ENCODE assay signal across 10 cellular contexts in genomic region chr17:45063198-45063597, GRCh38. TPM values are rescaled to one million over a fixed set of nuclear protein-coding genes. Genes with fewer than 3 reads are reported as not detected.
DNase-seq lines count a peak whose midpoint lies in the region; ATAC-seq and TF ChIP-seq lines count a peak whose summit lies in the region.
"Had no signal": no experiment of that assay in that cellular context is flagged by ENCODE, and none has a peak within 500 bp of the region (broad histone marks: within the 10 kb centered on the region; RNA-seq: fewer than 3 reads in every experiment).

No MANE protein-coding gene starts in this region.

- no peak for ATAC-seq in psoas muscle
- no peak for ATAC-seq in GM19035 (IDR thresholded peaks at IDR 0.05; ENCODE audit: unreplicated experiment)
- no peak for ATAC-seq in GM21619 (IDR thresholded peaks at IDR 0.05; ENCODE audit: unreplicated experiment)
- no peak for ATAC-seq in left lung

- H3K27ac Mint-ChIP-seq in activated CD4-positive, alpha-beta T cell treated with anti-CD3 and anti-CD28 coated beads, Interleukin-2, amount 10 ng/mL, durations not matched to agents 24 days and 14 days = peak overlapping the region; percentile 29
- H3K27ac Mint-ChIP-seq in activated naive CD8-positive, alpha-beta T cell treated with anti-CD3 and anti-CD28 coated beads for 36 hours = peak overlapping the region; percentile 21

- TF ChIP-seq CTCF in psoas muscle (IDR thresholded peaks at IDR 0.05) (no peak), left lung (IDR thresholded peaks at IDR 0.05) (no peak)

- no peaks in the 10 kb centered on the region for H3K27me3 Mint-ChIP-seq in activated CD4-positive, alpha-beta T cell treated with anti-CD3 and anti-CD28 coated beads, Interleukin-2, amount 10 ng/mL, durations not matched to agents 24 days and 14 days
- H3K27me3 Mint-ChIP-seq in activated naive CD8-positive, alpha-beta T cell treated with anti-CD3 and anti-CD28 coated beads for 36 hours = no peaks in the 10 kb centered on the region

- H3K36me3 ChIP-seq in psoas muscle (ENCODE audit: insufficient read depth in 1 of 2, low read depth in 1 of 2) (peaks cover 0 to 16% of the 10 kb centered on the region in 2 donors), left lung (peaks cover 0 to 4% of the 10 kb centered on the region in 2 donors)

- H3K27ac ChIP-seq in psoas muscle = peak overlapping the region; percentile 88
- H3K27ac ChIP-seq in left lung = peak overlapping the region in 1 of 2 donors; percentile 34

- H3K27me3 ChIP-seq in psoas muscle (ENCODE audit: insufficient read depth in 3 of 3, low read length in 2 of 3) (no peaks in the 10 kb centered on the region), left lung (no peaks in the 10 kb centered on the region)

- peak overlapping the region; percentile 91 for H3K4me3 Mint-ChIP-seq in activated CD4-positive, alpha-beta T cell treated with anti-CD3 and anti-CD28 coated beads, Interleukin-2, amount 10 ng/mL, durations not matched to agents 24 days and 14 days
- peak overlapping the region; percentile 91 for H3K4me3 Mint-ChIP-seq in activated naive CD8-positive, alpha-beta T cell treated with anti-CD3 and anti-CD28 coated beads for 36 hours

- peaks cover 28% of the 10 kb centered on the region for H3K36me3 Mint-ChIP-seq in activated CD4-positive, alpha-beta T cell treated with anti-CD3 and anti-CD28 coated beads, Interleukin-2, amount 10 ng/mL, durations not matched to agents 24 days and 14 days (ENCODE audit: low read depth)
- peaks cover 40% of the 10 kb centered on the region for H3K36me3 Mint-ChIP-seq in activated naive CD8-positive, alpha-beta T cell treated with anti-CD3 and anti-CD28 coated beads for 36 hours

- H3K9me3 ChIP-seq in psoas muscle (no peaks in the 10 kb centered on the region), left lung (no peaks in the 10 kb centered on the region)

- 69% methylated on average over 1 of the region's 1 CpG; no CpG with 5 or more reads in 2 of the 3 donors for WGBS in psoas muscle, 3 donors

- peaks cover 62% of the 10 kb centered on the region for H3K4me1 ChIP-seq in psoas muscle
- H3K4me1 ChIP-seq in left lung = peaks cover 21 to 68% of the 10 kb centered on the region in 2 donors

- intact Hi-C loops in activated CD4-positive, alpha-beta T cell treated with anti-CD3 and anti-CD28 coated beads, Interleukin-2, amount 10 ng/mL, durations not matched to agents 24 days and 14 days (cut with micrococcal nuclease) = loop anchor here (5.0 kb wide), 3 partner anchors 84 to 249 kb away; partner anchors contain the start of gene HEXIM1
- intact Hi-C loops in psoas muscle (cut with DNase I) (loop anchor here in 1 of 2 donors (5.0 kb wide), 1 partner anchor 34 kb away; no protein-coding TSS in a partner anchor), left lung (cut with DNase I) (no loop called here)

- H3K4me1 Mint-ChIP-seq in activated CD4-positive, alpha-beta T cell treated with anti-CD3 and anti-CD28 coated beads, Interleukin-2, amount 10 ng/mL, durations not matched to agents 24 days and 14 days = peaks cover 30% of the 10 kb centered on the region
- peaks cover 53% of the 10 kb centered on the region for H3K4me1 Mint-ChIP-seq in activated naive CD8-positive, alpha-beta T cell treated with anti-CD3 and anti-CD28 coated beads for 36 hours

- H3K4me3 ChIP-seq in psoas muscle = peak overlapping the region; percentile 84
- H3K4me3 ChIP-seq in left lung = peak overlapping the region in 1 of 2 donors; percentile 90

- H3K9me3 Mint-ChIP-seq in activated CD4-positive, alpha-beta T cell treated with anti-CD3 and anti-CD28 coated beads, Interleukin-2, amount 10 ng/mL, durations not matched to agents 24 days and 14 days = no peaks in the 10 kb centered on the region
- no peaks in the 10 kb centered on the region for H3K9me3 Mint-ChIP-seq in activated naive CD8-positive, alpha-beta T cell treated with anti-CD3 and anti-CD28 coated beads for 36 hours

- no peak for DNase-seq in activated CD4-positive, alpha-beta T cell treated with anti-CD3 and anti-CD28 coated beads, Interleukin-2, amount 10 ng/mL, durations not matched to agents 24 days and 14 days
- DNase-seq in activated CD4-positive, alpha-beta T cell treated with anti-CD3 and anti-CD28 coated beads for 48 hours = no peak
- DNase-seq in MV-4-11 (lab: John Stamatoyannopoulos, UW) (peak; percentile 88), psoas muscle (no peak), left lung (no peak)
- no peak for DNase-seq in activated naive CD8-positive, alpha-beta T cell treated with anti-CD3 and anti-CD28 coated beads for 36 hours
- DNase-seq: NCI-H510A treated with DMSO at 0.1 percent for 48 hours, nucleus accumbens had no signal

RNA-seq across cellular contexts. Expression of gene NMT1, which starts 2.1 kb away (rescaled TPM):
- 176 and 182 TPM in 2 replicates for total RNA-seq in activated CD4-positive, alpha-beta T cell treated with anti-CD3 and anti-CD28 coated beads, Interleukin-2, amount 10 ng/mL, durations not matched to agents 24 days and 14 days
- total RNA-seq in activated naive CD8-positive, alpha-beta T cell treated with anti-CD3 and anti-CD28 coated beads for 36 hours = 100 to 1,000 TPM; 168 to 170 TPM
- 100 to 1,000 TPM in 2 of 4 donors, 10 to 100 TPM in 2; 73.3 to 164 (median 93.1) TPM for total RNA-seq in psoas muscle
- polyA plus RNA-seq in psoas muscle = 10 to 100 TPM; 58.0 to 79.7 (median 68.3) TPM
- 100 to 1,000 TPM; 123 to 129 TPM for total RNA-seq in left lung

RNA-seq across cellular contexts. Expression of gene DCAKD, which starts 11.8 kb away (rescaled TPM):
- total RNA-seq in activated CD4-positive, alpha-beta T cell treated with anti-CD3 and anti-CD28 coated beads, Interleukin-2, amount 10 ng/mL, durations not matched to agents 24 days and 14 days = 24.6 and 25.4 TPM in 2 replicates
- 10 to 100 TPM; 29.0 to 31.4 TPM for total RNA-seq in activated naive CD8-positive, alpha-beta T cell treated with anti-CD3 and anti-CD28 coated beads for 36 hours
- total RNA-seq in psoas muscle (10 to 100 TPM in 3 of 4 donors, 1 to 10 TPM in 1; 6.9 to 13.5 (median 11.0) TPM), left lung (10 to 100 TPM; 20.5 to 30.8 TPM)
- polyA plus RNA-seq in psoas muscle = 10 to 100 TPM in 1 of 3 donors, 1 to 10 TPM in 2; 6.4 to 14.2 (median 8.4) TPM
